33 cellular contexts compared by ENCODE assay signal in the genomic region with DNA sequence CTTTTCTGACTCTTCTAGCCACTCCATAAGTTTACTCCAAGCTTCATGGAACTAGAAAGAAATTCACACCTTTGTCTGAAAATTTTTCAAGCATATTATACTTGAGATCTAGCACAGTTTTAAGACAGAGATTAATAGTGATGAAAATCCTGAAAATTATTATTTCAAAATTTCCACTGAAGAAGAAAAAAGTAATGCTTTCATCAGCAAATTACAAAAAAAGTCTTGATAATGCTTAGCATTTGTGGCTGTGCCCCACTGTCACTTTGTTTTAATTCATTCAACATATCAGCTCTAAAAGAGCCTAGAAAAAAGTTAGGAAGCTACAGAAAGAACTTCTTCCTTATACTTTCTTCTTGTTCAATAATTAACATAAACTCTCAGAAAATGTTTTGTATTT.
"Had no signal": no experiment of that assay in that cellular context is flagged by ENCODE, and none has a peak within 500 bp of the region (broad histone marks: within the 10 kb centered on the region; RNA-seq: fewer than 3 reads in every experiment).

No MANE protein-coding gene starts in this region.

- H3K27ac Mint-ChIP-seq: activated CD4-positive, alpha-beta memory T cell treated with anti-CD3 and anti-CD28 coated beads for 36 hours; activated CD4-positive, alpha-beta T cell treated with anti-CD3 and anti-CD28 coated beads for 36 hours; activated CD4-positive, alpha-beta T cell treated with anti-CD3 and anti-CD28 coated beads, Interleukin-2, amount 10 ng/mL, durations not matched to agents 24 days and 14 days; activated CD8-positive, alpha-beta memory T cell treated with anti-CD3 and anti-CD28 coated beads, Interleukin-2, amount 10 ng/mL, durations not matched to agents 7 days and 5 days; activated CD8-positive, alpha-beta T cell treated with anti-CD3 and anti-CD28 coated beads, Interleukin-2, amount 10 ng/mL, durations not matched to agents 7 days and 5 days; activated naive CD4-positive, alpha-beta T cell treated with anti-CD3 and anti-CD28 coated beads, Interleukin-2, amount 10 ng/mL, durations not matched to agents 7 days and 5 days; activated naive CD4-positive, alpha-beta T cell treated with anti-CD3 and anti-CD28 coated beads, Interleukin-2, amount 50 U/mL, for 72 hours; activated naive CD8-positive, alpha-beta T cell treated with anti-CD3 and anti-CD28 coated beads, Interleukin-2, amount 10 ng/mL, durations not matched to agents 7 days and 5 days; activated T-helper 1 cell treated with anti-CD3 and anti-CD28 coated beads, Interleukin-12 subunit alpha, Interleukin-12 subunit beta, Interleukin-2, Interleukin-4 antibody, amounts not matched to agents 30 ng/mL and 10 ng/mL and 1 ng/mL, durations not matched to agents 14 hours and 24 hours and 36 hours; effector memory CD8-positive, alpha-beta T cell; T-helper 17 cell; T-helper 2 cell treated with Interferon-gamma antibody and Interleukin-4, amounts not matched to agents 5 μg/mL and 100 μg/mL, for 36 hours had no signal

- H3K27me3 ChIP-seq: body of pancreas, esophagus squamous epithelium, gastroesophageal sphincter, heart right ventricle had no signal

- DNase-seq: activated CD4-positive, alpha-beta memory T cell treated with anti-CD3 and anti-CD28 coated beads for 36 hours; activated CD4-positive, alpha-beta T cell treated with anti-CD3 and anti-CD28 coated beads for 36 hours; activated CD4-positive, alpha-beta T cell treated with anti-CD3 and anti-CD28 coated beads, Interleukin-2, amount 10 ng/mL, durations not matched to agents 24 days and 14 days; activated CD4-positive, CD25-positive, alpha-beta regulatory T cell; activated CD4-positive, CD25-positive, alpha-beta regulatory T cell treated with anti-CD3 and anti-CD28 coated beads, Interleukin-2, amount 50 U/mL, for 72 hours; activated CD8-positive, alpha-beta memory T cell treated with anti-CD3 and anti-CD28 coated beads, Interleukin-2, amount 10 ng/mL, durations not matched to agents 7 days and 5 days; activated CD8-positive, alpha-beta memory T cell treated with anti-CD3 and anti-CD28 coated beads, Interleukin-2, amount 50 U/mL, for 4 hours; activated CD8-positive, alpha-beta T cell treated with anti-CD3 and anti-CD28 coated beads, Interleukin-2, amount 10 ng/mL, durations not matched to agents 7 days and 5 days; activated gamma-delta T cell; activated naive CD4-positive, alpha-beta T cell; activated naive CD4-positive, alpha-beta T cell treated with anti-CD3 and anti-CD28 coated beads, Interleukin-2, amount 10 ng/mL, durations not matched to agents 7 days and 5 days; activated naive CD8-positive, alpha-beta T cell treated with anti-CD3 and anti-CD28 coated beads, Interleukin-2, amount 10 ng/mL, durations not matched to agents 7 days and 5 days; activated T-cell treated with anti-CD3 and anti-CD28 coated beads, Interleukin-2, amount 50 U/mL, for 1 hour; activated T-cell treated with anti-CD3 and anti-CD28 coated beads, Interleukin-2, amount 50 U/mL, for 48 hours; anterior cingulate cortex; body of pancreas; caudate nucleus; cortex of kidney; dermis blood vessel endothelial cell; effector CD4-positive, alpha-beta T cell; effector memory CD8-positive, alpha-beta T cell; erythroblast; esophagus squamous epithelium; foreskin melanocyte; heart right ventricle; T-helper 1 cell; T-helper 17 cell; T1000 had no signal

- H3K9me3 Mint-ChIP-seq: activated CD4-positive, alpha-beta memory T cell treated with anti-CD3 and anti-CD28 coated beads for 36 hours; activated CD4-positive, alpha-beta T cell treated with anti-CD3 and anti-CD28 coated beads, Interleukin-2, amount 10 ng/mL, durations not matched to agents 24 days and 14 days; activated naive CD4-positive, alpha-beta T cell treated with anti-CD3 and anti-CD28 coated beads, Interleukin-2, amount 10 ng/mL, durations not matched to agents 7 days and 5 days; activated naive CD4-positive, alpha-beta T cell treated with anti-CD3 and anti-CD28 coated beads, Interleukin-2, amount 50 U/mL, for 72 hours; activated naive CD8-positive, alpha-beta T cell treated with anti-CD3 and anti-CD28 coated beads, Interleukin-2, amount 10 ng/mL, durations not matched to agents 7 days and 5 days; activated T-helper 1 cell treated with anti-CD3 and anti-CD28 coated beads, Interleukin-12 subunit alpha, Interleukin-12 subunit beta, Interleukin-2, Interleukin-4 antibody, amounts not matched to agents 30 ng/mL and 10 ng/mL and 1 ng/mL, durations not matched to agents 14 hours and 24 hours and 36 hours; effector memory CD8-positive, alpha-beta T cell; T-helper 2 cell treated with Interferon-gamma antibody and Interleukin-4, amounts not matched to agents 5 μg/mL and 100 μg/mL, for 36 hours had no signal

- H3K36me3 Mint-ChIP-seq: activated CD4-positive, alpha-beta memory T cell treated with anti-CD3 and anti-CD28 coated beads for 36 hours; activated naive CD4-positive, alpha-beta T cell treated with anti-CD3 and anti-CD28 coated beads, Interleukin-2, amount 10 ng/mL, durations not matched to agents 7 days and 5 days; activated naive CD4-positive, alpha-beta T cell treated with anti-CD3 and anti-CD28 coated beads, Interleukin-2, amount 50 U/mL, for 72 hours; activated naive CD8-positive, alpha-beta T cell treated with anti-CD3 and anti-CD28 coated beads, Interleukin-2, amount 10 ng/mL, durations not matched to agents 7 days and 5 days had no signal

- H3K27me3 Mint-ChIP-seq: activated CD4-positive, alpha-beta memory T cell treated with anti-CD3 and anti-CD28 coated beads for 36 hours; activated CD4-positive, alpha-beta T cell treated with anti-CD3 and anti-CD28 coated beads for 36 hours; activated CD4-positive, alpha-beta T cell treated with anti-CD3 and anti-CD28 coated beads, Interleukin-2, amount 10 ng/mL, durations not matched to agents 24 days and 14 days; activated CD8-positive, alpha-beta memory T cell treated with anti-CD3 and anti-CD28 coated beads, Interleukin-2, amount 10 ng/mL, durations not matched to agents 7 days and 5 days; activated naive CD4-positive, alpha-beta T cell treated with anti-CD3 and anti-CD28 coated beads, Interleukin-2, amount 10 ng/mL, durations not matched to agents 7 days and 5 days; effector memory CD8-positive, alpha-beta T cell; T-helper 17 cell had no signal

- H3K4me3 ChIP-seq: body of pancreas, esophagus squamous epithelium, gastroesophageal sphincter, heart right ventricle had no signal

- H3K4me1 ChIP-seq: body of pancreas had no signal

- H3K9me3 ChIP-seq: body of pancreas, esophagus squamous epithelium, gastroesophageal sphincter, heart right ventricle had no signal

- H3K27ac ChIP-seq: body of pancreas, esophagus squamous epithelium, heart right ventricle had no signal

- H3K4me1 Mint-ChIP-seq: activated CD4-positive, alpha-beta T cell treated with anti-CD3 and anti-CD28 coated beads for 36 hours; activated CD4-positive, alpha-beta T cell treated with anti-CD3 and anti-CD28 coated beads, Interleukin-2, amount 10 ng/mL, durations not matched to agents 24 days and 14 days; activated CD8-positive, alpha-beta memory T cell treated with anti-CD3 and anti-CD28 coated beads, Interleukin-2, amount 10 ng/mL, durations not matched to agents 7 days and 5 days; activated naive CD4-positive, alpha-beta T cell treated with anti-CD3 and anti-CD28 coated beads, Interleukin-2, amount 10 ng/mL, durations not matched to agents 7 days and 5 days; activated naive CD8-positive, alpha-beta T cell treated with anti-CD3 and anti-CD28 coated beads, Interleukin-2, amount 10 ng/mL, durations not matched to agents 7 days and 5 days; T-helper 17 cell had no signal

- H3K4me3 Mint-ChIP-seq: activated CD4-positive, alpha-beta memory T cell treated with anti-CD3 and anti-CD28 coated beads for 36 hours; activated CD4-positive, alpha-beta T cell treated with anti-CD3 and anti-CD28 coated beads for 36 hours; activated CD4-positive, alpha-beta T cell treated with anti-CD3 and anti-CD28 coated beads, Interleukin-2, amount 10 ng/mL, durations not matched to agents 24 days and 14 days; activated CD8-positive, alpha-beta memory T cell treated with anti-CD3 and anti-CD28 coated beads, Interleukin-2, amount 10 ng/mL, durations not matched to agents 7 days and 5 days; activated CD8-positive, alpha-beta T cell treated with anti-CD3 and anti-CD28 coated beads, Interleukin-2, amount 10 ng/mL, durations not matched to agents 7 days and 5 days; activated naive CD4-positive, alpha-beta T cell treated with anti-CD3 and anti-CD28 coated beads, Interleukin-2, amount 10 ng/mL, durations not matched to agents 7 days and 5 days; activated naive CD8-positive, alpha-beta T cell treated with anti-CD3 and anti-CD28 coated beads, Interleukin-2, amount 10 ng/mL, durations not matched to agents 7 days and 5 days; activated T-helper 1 cell treated with anti-CD3 and anti-CD28 coated beads, Interleukin-12 subunit alpha, Interleukin-12 subunit beta, Interleukin-2, Interleukin-4 antibody, amounts not matched to agents 30 ng/mL and 10 ng/mL and 1 ng/mL, durations not matched to agents 14 hours and 24 hours and 36 hours; effector memory CD8-positive, alpha-beta T cell; T-helper 17 cell; T-helper 2 cell treated with Interferon-gamma antibody and Interleukin-4, amounts not matched to agents 5 μg/mL and 100 μg/mL, for 36 hours had no signal

- ATAC-seq: activated CD4-positive, alpha-beta T cell treated with anti-CD3 and anti-CD28 coated beads for 36 hours; activated CD8-positive, alpha-beta memory T cell treated with anti-CD3 and anti-CD28 coated beads, Interleukin-2, amount 10 ng/mL, durations not matched to agents 7 days and 5 days; activated CD8-positive, alpha-beta T cell treated with anti-CD3 and anti-CD28 coated beads, Interleukin-2, amount 10 ng/mL, durations not matched to agents 7 days and 5 days; activated naive CD4-positive, alpha-beta T cell treated with anti-CD3 and anti-CD28 coated beads, Interleukin-2, amount 50 U/mL, for 72 hours; body of pancreas; effector memory CD8-positive, alpha-beta T cell; gastroesophageal sphincter; heart right ventricle; T-helper 17 cell had no signal

- FAIRE-seq: colon had no signal
